In the genomic region with DNA sequence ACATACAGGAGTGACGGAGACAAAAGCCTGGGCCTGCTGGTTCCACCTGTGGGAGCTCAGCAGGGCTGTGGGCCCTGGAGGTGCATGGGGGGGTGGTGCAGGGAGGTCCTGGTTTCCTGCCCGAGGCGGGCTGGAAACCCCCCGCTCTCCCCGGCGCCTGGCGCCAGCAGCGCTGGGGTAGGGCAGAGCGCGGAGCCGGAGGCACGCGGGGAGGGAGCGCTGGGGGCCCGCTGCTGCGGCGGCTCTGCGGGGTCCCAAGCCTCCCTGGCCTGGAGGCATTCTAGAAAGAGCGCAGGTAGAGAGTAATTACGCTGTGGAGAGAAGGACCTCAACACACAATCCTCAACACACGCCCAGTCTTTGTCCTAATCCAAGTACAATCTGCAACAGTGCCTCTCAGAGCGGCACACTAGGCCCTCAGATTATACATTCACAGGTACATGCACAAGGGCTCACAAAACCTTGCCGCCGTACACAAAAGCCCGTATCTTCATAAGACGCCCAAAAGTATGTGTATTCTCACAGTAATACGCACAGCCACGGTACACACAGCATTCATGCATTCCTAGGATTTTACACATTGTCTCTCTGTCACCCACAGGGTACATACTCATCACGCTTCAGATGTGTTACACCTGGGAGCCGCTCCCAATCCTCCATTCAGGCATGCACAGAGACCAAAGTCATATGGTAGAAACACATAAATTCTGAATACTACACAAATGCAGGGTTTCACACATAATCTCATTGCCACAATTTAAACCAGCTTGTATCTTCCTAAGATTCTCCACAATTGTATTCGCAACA, we compare ENCODE assay signal across 17 cellular contexts. TPM values are rescaled to one million over a fixed set of nuclear protein-coding genes. Genes with fewer than 3 reads are reported as not detected.
A peak's percentile ranks its signal among the peaks of the same experiment; 100 is the strongest.
DNase-seq lines count a peak whose midpoint lies in the region; ATAC-seq, FAIRE-seq and TF ChIP-seq lines count a peak whose summit lies in the region.
"Had no signal": no experiment of that assay in that cellular context is flagged by ENCODE, and none has a peak within 500 bp of the region (broad histone marks: within the 10 kb centered on the region; RNA-seq: fewer than 3 reads in every experiment).

No MANE protein-coding gene starts in this region.

- no peak for TF ChIP-seq POLR2A in sigmoid colon (IDR thresholded peaks at IDR 0.05)

- peaks cover 22% of the 10 kb centered on the region for H3K79me2 ChIP-seq in hepatocyte

- peaks cover 17% of the 10 kb centered on the region for H4K20me1 ChIP-seq in hepatocyte (ENCODE audit: insufficient read depth, poor library complexity, severe bottlenecking)

- H3K4me1 ChIP-seq in hepatocyte (ENCODE audit: insufficient read depth) (peaks cover 56% of the 10 kb centered on the region), sigmoid colon (peaks cover 0 to 82% (median 82%) of the 10 kb centered on the region in 4 donors)

- H3K27me3 ChIP-seq in hepatocyte (peaks cover 98% of the 10 kb centered on the region), sigmoid colon (peaks cover 4 to 70% (median 4%) of the 10 kb centered on the region in 3 donors)

- H3K36me3 ChIP-seq in hepatocyte (replicated peaks; ENCODE audit: insufficient read depth, low read depth) (no peaks in the 10 kb centered on the region), sigmoid colon (no peaks in the 10 kb centered on the region)

- no peak overlapping the region for H2AFZ ChIP-seq in hepatocyte

- H3K27ac ChIP-seq in hepatocyte (peak overlapping the region; percentile 48), sigmoid colon (peak overlapping the region in 3 of 4 donors; percentile 91 to 96 (median 94))
- H3K27ac ChIP-seq: C4-2B, dorsolateral prefrontal cortex, RWPE1 had no signal

- intact Hi-C loops in sigmoid colon (cut with DNase I), result loop anchor here (5.0 kb wide), 1 partner anchor 377 kb away; a partner anchor contains a TSS

- peak overlapping the region; percentile 83 for H3K4me2 ChIP-seq in hepatocyte

- DNase-seq in HTR-8/SVneo (ENCODE audit: insufficient read length, low spot score) (no peak), hepatocyte (ENCODE audit: low spot score) (no peak), sigmoid colon (no peak), NCI-H1105 treated with DMSO at 0.1 percent for 48 hours (lab: John Stamatoyannopoulos, UW) (no peak)
- DNase-seq: activated effector memory CD4-positive, alpha-beta T cell treated with Interleukin-2 at 50 U/mL for 16 hours; dorsolateral prefrontal cortex; EL; KBM-7; NCI-H1436 treated with DMSO at 0.1 percent for 48 hours; stimulated activated CD4-positive, alpha-beta T cell treated with anti-CD3 and anti-CD28 coated beads, Interleukin-4, amount 100 ng/mL, for 24 hours; stimulated activated naive CD4-positive, alpha-beta T cell had no signal

- peak; percentile 55 for FAIRE-seq in HTR-8/SVneo (lab: Jason Lieb, UNC)

- no peak overlapping the region for H3K4me3 ChIP-seq in hepatocyte
- peak overlapping the region in 3 of 4 donors; percentile 72 to 77 (median 73) for H3K4me3 ChIP-seq in sigmoid colon

- TF ChIP-seq EP300 in sigmoid colon (IDR thresholded peaks at IDR 0.05), result no peak

- TF ChIP-seq CTCF in hepatocyte (IDR thresholded peaks at IDR 0.05; ENCODE audit: poor library complexity) (no peak), sigmoid colon (IDR thresholded peaks at IDR 0.05) (no peak)

- WGBS in hepatocyte (ENCODE audit: low lambda C conversion rate, missing lambda C conversion rate), result 12% methylated on average over 31 of the region's 31 CpGs
- 14 to 16% methylated on average over 31 of the region's 31 CpGs for WGBS in sigmoid colon, 2 donors

- H3K9me3 ChIP-seq in hepatocyte (ENCODE audit: low read depth), result no peaks in the 10 kb centered on the region
- H3K9me3 ChIP-seq in sigmoid colon, result no peaks in the 10 kb centered on the region

- H3K9me2 ChIP-seq in hepatocyte (replicated peaks; ENCODE audit: insufficient read depth), result no peaks in the 10 kb centered on the region

- ATAC-seq in GM18502 (IDR thresholded peaks at IDR 0.05; ENCODE audit: poor library complexity, unreplicated experiment) (peak; percentile 52), HG03342 (IDR thresholded peaks at IDR 0.05; ENCODE audit: unreplicated experiment) (no peak), HG03097 (IDR thresholded peaks at IDR 0.05; ENCODE audit: low FRiP score, unreplicated experiment) (no peak)

RNA-seq across cellular contexts. Expression of a gene that starts 2.1 kb away (rescaled TPM):
- total RNA-seq in hepatocyte (35.6 and 39.2 TPM in 2 replicates), sigmoid colon (10 to 100 TPM; 45.6 to 69.2 (median 48.9) TPM)
- polyA plus RNA-seq in hepatocyte (118 and 168 TPM in 2 replicates), sigmoid colon (1 to 10 TPM in 2 of 3 donors, not detected in 1; 2.4 to 6.8 TPM)
- total RNA-seq: pulmonary artery endothelial cell had no signal

RNA-seq across cellular contexts. Expression of a gene that starts 34.4 kb away (rescaled TPM):
- total RNA-seq in hepatocyte (21.6 and 43.7 TPM in 2 replicates), sigmoid colon (10 to 100 TPM; 36.0 to 51.7 (median 42.9) TPM)
- polyA plus RNA-seq in hepatocyte (39.4 and 45.6 TPM in 2 replicates), sigmoid colon (10 to 100 TPM; 17.8 to 27.6 (median 24.5) TPM)
